1 cellular context compared by ENCODE assay signal in the genomic region with DNA sequence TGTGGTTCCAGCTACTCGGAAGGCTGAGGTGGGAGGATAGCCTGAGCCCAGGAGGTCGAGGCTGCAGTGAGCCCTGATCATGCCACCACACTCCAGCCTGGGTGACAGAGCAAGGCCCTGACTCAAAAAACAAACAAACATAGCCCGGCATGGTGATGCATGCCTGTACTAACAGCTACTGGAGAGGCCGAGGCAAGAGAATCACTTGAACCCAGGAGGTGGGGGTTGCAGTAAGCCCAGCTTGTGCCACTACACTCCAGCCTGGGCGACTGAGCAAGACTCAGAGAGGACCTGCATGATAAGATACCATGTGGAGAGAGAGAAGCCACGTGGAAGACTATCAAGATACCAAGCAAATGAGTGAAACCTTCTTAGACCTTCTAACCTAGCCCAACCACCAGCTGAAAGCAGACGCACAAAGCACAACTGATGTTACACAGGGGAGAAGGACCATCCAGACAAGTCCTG.
TF ChIP-seq lines count a peak whose summit lies in the region.

No MANE protein-coding gene starts in this region.

TF ChIP-seq in HepG2, 621 proteins besides CTCF, POLR2A, EP300 and RAD21 (continued from another document):
- TF ChIP-seq, protein P1, sequence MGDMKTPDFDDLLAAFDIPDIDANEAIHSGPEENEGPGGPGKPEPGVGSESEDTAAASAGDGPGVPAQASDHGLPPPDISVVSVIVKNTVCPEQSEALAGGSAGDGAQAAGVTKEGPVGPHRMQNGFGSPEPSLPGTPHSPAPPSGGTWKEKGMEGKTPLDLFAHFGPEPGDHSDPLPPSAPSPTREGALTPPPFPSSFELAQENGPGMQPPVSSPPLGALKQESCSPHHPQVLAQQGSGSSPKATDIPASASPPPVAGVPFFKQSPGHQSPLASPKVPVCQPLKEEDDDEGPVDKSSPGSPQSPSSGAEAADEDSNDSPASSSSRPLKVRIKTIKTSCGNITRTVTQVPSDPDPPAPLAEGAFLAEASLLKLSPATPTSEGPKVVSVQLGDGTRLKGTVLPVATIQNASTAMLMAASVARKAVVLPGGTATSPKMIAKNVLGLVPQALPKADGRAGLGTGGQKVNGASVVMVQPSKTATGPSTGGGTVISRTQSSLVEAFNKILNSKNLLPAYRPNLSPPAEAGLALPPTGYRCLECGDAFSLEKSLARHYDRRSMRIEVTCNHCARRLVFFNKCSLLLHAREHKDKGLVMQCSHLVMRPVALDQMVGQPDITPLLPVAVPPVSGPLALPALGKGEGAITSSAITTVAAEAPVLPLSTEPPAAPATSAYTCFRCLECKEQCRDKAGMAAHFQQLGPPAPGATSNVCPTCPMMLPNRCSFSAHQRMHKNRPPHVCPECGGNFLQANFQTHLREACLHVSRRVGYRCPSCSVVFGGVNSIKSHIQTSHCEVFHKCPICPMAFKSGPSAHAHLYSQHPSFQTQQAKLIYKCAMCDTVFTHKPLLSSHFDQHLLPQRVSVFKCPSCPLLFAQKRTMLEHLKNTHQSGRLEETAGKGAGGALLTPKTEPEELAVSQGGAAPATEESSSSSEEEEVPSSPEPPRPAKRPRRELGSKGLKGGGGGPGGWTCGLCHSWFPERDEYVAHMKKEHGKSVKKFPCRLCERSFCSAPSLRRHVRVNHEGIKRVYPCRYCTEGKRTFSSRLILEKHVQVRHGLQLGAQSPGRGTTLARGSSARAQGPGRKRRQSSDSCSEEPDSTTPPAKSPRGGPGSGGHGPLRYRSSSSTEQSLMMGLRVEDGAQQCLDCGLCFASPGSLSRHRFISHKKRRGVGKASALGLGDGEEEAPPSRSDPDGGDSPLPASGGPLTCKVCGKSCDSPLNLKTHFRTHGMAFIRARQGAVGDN (CRISPR knock-in tag; IDR thresholded peaks at IDR 0.05), result peak; percentile 95
- TF ChIP-seq HMG20A (CRISPR knock-in tag; IDR thresholded peaks at IDR 0.05; ENCODE audit: borderline replicate concordance), result peak; percentile 56; the same call in 1 of the 2 replicates
- no peak for TF ChIP-seq ZNF232 (CRISPR knock-in tag; IDR thresholded peaks at IDR 0.05; ENCODE audit: borderline replicate concordance)
- TF ChIP-seq, protein P2, sequence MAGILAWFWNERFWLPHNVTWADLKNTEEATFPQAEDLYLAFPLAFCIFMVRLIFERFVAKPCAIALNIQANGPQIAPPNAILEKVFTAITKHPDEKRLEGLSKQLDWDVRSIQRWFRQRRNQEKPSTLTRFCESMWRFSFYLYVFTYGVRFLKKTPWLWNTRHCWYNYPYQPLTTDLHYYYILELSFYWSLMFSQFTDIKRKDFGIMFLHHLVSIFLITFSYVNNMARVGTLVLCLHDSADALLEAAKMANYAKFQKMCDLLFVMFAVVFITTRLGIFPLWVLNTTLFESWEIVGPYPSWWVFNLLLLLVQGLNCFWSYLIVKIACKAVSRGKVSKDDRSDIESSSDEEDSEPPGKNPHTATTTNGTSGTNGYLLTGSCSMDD (CRISPR knock-in tag; IDR thresholded peaks at IDR 0.05), result no peak
- 0 out of 2 replicates have a peak, but pooled peaks have one; percentile 22 for TF ChIP-seq ZBTB7B (CRISPR knock-in tag; IDR thresholded peaks at IDR 0.05)
- no peak for TF ChIP-seq KLF12 (CRISPR knock-in tag; IDR thresholded peaks at IDR 0.05; ENCODE audit: borderline replicate concordance)
- peak; percentile 65; the same call in 1 of the 2 replicates for TF ChIP-seq SOX5 (CRISPR knock-in tag; IDR thresholded peaks at IDR 0.05; ENCODE audit: borderline replicate concordance)
- peak; percentile 48; the same call in 1 of the 2 replicates for TF ChIP-seq MIXL1 (CRISPR knock-in tag; IDR thresholded peaks at IDR 0.05)
- no peak for TF ChIP-seq ZNF230 (CRISPR knock-in tag; IDR thresholded peaks at IDR 0.05)
- TF ChIP-seq ZNF3 (CRISPR knock-in tag; IDR thresholded peaks at IDR 0.05), result no peak
- peak; percentile 46; the same call in 1 of the 2 replicates for TF ChIP-seq NCOA2 (CRISPR knock-in tag; IDR thresholded peaks at IDR 0.05)
- TF ChIP-seq ZMYM3 (CRISPR knock-in tag; IDR thresholded peaks at IDR 0.05), result peak; percentile 93
- peak; percentile 63; the same call in 1 of the 2 replicates for TF ChIP-seq MAX (IDR thresholded peaks at IDR 0.05)
- TF ChIP-seq BCL3 (CRISPR knock-in tag; IDR thresholded peaks at IDR 0.05), result no peak
- TF ChIP-seq IRF2 (CRISPR knock-in tag; IDR thresholded peaks at IDR 0.05), result peak; percentile 48; the same call in 1 of the 2 replicates
- no peak for TF ChIP-seq MTA3 (CRISPR knock-in tag; IDR thresholded peaks at IDR 0.05)
- peak; percentile 49; the same call in 1 of the 2 replicates for TF ChIP-seq FOXO1 (CRISPR knock-in tag; IDR thresholded peaks at IDR 0.05)
- no peak for TF ChIP-seq TAF15 (IDR thresholded peaks at IDR 0.05; ENCODE audit: low read depth, low read length, poor library complexity, severe bottlenecking)
- peak; percentile 70; the same call in 1 of the 2 replicates for TF ChIP-seq ZNF644 (CRISPR knock-in tag; IDR thresholded peaks at IDR 0.05; ENCODE audit: low read depth)
- peak; percentile 28; the same call in 1 of the 2 replicates for TF ChIP-seq SP5 (CRISPR knock-in tag; IDR thresholded peaks at IDR 0.05; ENCODE audit: borderline replicate concordance, low read depth)
- no peak for TF ChIP-seq JUNB (CRISPR knock-in tag; IDR thresholded peaks at IDR 0.05; ENCODE audit: borderline replicate concordance)
- no peak for TF ChIP-seq SOX6 (IDR thresholded peaks at IDR 0.05)
- peak; percentile 59; the same call in 1 of the 2 replicates for TF ChIP-seq SOX6 (CRISPR knock-in tag; IDR thresholded peaks at IDR 0.05)
- TF ChIP-seq GPBP1L1 (CRISPR knock-in tag; IDR thresholded peaks at IDR 0.05), result no peak
- TF ChIP-seq ZSCAN9 (CRISPR knock-in tag; IDR thresholded peaks at IDR 0.05; ENCODE audit: borderline replicate concordance), result peak; percentile 65; the same call in 1 of the 2 replicates
- no peak for TF ChIP-seq ETV6 (CRISPR knock-in tag; conservative IDR thresholded peaks at IDR 0.05)
- TF ChIP-seq, protein P3, sequence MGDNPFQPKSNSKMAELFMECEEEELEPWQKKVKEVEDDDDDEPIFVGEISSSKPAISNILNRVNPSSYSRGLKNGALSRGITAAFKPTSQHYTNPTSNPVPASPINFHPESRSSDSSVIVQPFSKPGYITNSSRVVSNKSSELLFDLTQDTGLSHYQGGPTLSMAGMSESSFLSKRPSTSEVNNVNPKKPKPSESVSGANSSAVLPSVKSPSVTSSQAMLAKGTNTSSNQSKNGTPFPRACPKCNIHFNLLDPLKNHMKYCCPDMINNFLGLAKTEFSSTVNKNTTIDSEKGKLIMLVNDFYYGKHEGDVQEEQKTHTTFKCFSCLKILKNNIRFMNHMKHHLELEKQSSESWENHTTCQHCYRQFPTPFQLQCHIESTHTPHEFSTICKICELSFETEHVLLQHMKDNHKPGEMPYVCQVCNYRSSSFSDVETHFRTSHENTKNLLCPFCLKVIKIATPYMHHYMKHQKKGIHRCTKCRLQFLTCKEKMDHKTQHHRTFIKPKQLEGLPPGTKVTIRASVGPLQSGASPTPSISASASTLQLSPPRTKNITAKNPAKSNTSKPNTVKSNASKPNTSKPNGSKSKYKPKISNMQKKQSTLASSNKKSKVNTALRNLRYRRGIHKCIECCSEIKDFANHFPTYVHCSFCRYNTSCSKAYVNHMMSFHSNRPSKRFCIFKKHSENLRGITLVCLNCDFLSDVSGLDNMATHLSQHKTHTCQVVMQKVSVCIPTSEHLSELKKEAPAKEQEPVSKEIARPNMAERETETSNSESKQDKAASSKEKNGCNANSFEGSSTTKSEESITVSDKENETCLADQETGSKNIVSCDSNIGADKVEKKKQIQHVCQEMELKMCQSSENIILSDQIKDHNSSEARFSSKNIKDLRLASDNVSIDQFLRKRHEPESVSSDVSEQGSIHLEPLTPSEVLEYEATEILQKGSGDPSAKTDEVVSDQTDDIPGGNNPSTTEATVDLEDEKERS (CRISPR knock-in tag; IDR thresholded peaks at IDR 0.05), result peak; percentile 24; the same call in 1 of the 2 replicates
- TF ChIP-seq, protein P4, sequence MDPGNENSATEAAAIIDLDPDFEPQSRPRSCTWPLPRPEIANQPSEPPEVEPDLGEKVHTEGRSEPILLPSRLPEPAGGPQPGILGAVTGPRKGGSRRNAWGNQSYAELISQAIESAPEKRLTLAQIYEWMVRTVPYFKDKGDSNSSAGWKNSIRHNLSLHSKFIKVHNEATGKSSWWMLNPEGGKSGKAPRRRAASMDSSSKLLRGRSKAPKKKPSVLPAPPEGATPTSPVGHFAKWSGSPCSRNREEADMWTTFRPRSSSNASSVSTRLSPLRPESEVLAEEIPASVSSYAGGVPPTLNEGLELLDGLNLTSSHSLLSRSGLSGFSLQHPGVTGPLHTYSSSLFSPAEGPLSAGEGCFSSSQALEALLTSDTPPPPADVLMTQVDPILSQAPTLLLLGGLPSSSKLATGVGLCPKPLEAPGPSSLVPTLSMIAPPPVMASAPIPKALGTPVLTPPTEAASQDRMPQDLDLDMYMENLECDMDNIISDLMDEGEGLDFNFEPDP (CRISPR knock-in tag; conservative IDR thresholded peaks at IDR 0.05), result no peak
- TF ChIP-seq, protein P5, sequence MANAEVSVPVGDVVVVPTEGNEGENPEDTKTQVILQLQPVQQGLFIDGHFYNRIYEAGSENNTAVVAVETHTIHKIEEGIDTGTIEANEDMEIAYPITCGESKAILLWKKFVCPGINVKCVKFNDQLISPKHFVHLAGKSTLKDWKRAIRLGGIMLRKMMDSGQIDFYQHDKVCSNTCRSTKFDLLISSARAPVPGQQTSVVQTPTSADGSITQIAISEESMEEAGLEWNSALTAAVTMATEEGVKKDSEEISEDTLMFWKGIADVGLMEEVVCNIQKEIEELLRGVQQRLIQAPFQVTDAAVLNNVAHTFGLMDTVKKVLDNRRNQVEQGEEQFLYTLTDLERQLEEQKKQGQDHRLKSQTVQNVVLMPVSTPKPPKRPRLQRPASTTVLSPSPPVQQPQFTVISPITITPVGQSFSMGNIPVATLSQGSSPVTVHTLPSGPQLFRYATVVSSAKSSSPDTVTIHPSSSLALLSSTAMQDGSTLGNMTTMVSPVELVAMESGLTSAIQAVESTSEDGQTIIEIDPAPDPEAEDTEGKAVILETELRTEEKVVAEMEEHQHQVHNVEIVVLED (CRISPR knock-in tag; IDR thresholded peaks at IDR 0.05; ENCODE audit: borderline replicate concordance), result no peak
- peak; percentile 72 for TF ChIP-seq ARID5B (CRISPR knock-in tag; IDR thresholded peaks at IDR 0.05)
- peak; percentile 34; the same call in 1 of the 2 replicates for TF ChIP-seq ZNF12 (CRISPR knock-in tag; IDR thresholded peaks at IDR 0.05)
- TF ChIP-seq RARA (CRISPR knock-in tag; IDR thresholded peaks at IDR 0.05), result peak; percentile 40; the same call in 1 of the 2 replicates
- TF ChIP-seq SMAD9 (CRISPR knock-in tag; IDR thresholded peaks at IDR 0.05), result no peak
- peak; percentile 58; the same call in 1 of the 2 replicates for TF ChIP-seq HOMEZ (CRISPR knock-in tag; IDR thresholded peaks at IDR 0.05; ENCODE audit: low read depth)
